ENCODE assay signal across 8 cellular contexts in the genomic region with DNA sequence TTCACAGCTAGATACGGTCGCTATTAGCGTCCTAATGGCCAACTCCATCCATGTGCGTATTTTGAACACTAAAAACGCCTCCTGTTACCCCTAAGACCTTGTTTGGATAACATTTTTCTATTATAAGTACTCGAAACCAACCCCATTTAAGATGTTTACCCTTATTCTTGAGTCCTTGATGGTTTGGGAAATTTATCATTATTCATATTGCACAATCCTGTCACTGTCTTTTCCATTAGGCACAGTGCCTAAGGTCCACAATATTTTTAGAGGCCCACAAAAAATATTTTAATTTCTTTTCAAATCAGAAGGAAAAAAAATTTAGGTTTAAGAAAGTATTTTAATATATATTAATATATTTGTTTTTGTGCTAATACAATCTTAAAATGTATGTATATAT. TPM values are rescaled to one million over a fixed set of nuclear protein-coding genes. Genes with fewer than 3 reads are reported as not detected.
DNase-seq lines count a peak whose midpoint lies in the region; ATAC-seq, FAIRE-seq and TF ChIP-seq lines count a peak whose summit lies in the region.

No MANE protein-coding gene starts in this region.

- no peaks in the 10 kb centered on the region for H3K36me3 ChIP-seq in heart left ventricle
- no peaks in the 10 kb centered on the region for H3K36me3 ChIP-seq in bronchial epithelial cell (ENCODE audit: control insufficient read depth, insufficient read depth, low read length)
- no peaks in the 10 kb centered on the region for H3K36me3 ChIP-seq in muscle layer of colon (ENCODE audit: insufficient read depth, low read length)
- H3K36me3 ChIP-seq in urinary bladder (ENCODE audit: insufficient read depth), result no peaks in the 10 kb centered on the region

- H3K27me3 ChIP-seq in heart left ventricle, result peaks cover 0 to 20% (median 0%) of the 10 kb centered on the region in 9 donors
- H3K27me3 ChIP-seq in bronchial epithelial cell (ENCODE audit: control insufficient read depth, insufficient read depth, low read length), result peaks cover 1% of the 10 kb centered on the region
- H3K27me3 ChIP-seq in muscle layer of colon (ENCODE audit: control insufficient read depth in 1 of 2, insufficient read depth in 2 of 2, low read length in 2 of 2), result no peaks in the 10 kb centered on the region

- TF ChIP-seq CTCF in heart left ventricle (IDR thresholded peaks at IDR 0.05) (no peak), bronchial epithelial cell (IDR thresholded peaks at IDR 0.05; ENCODE audit: insufficient read depth, low read length, severe bottlenecking) (no peak)

- H3K9me3 ChIP-seq in heart left ventricle (no peaks in the 10 kb centered on the region), muscle layer of colon (ENCODE audit: low read length) (no peaks in the 10 kb centered on the region)

- H3K27ac ChIP-seq in heart left ventricle (peak overlapping the region; percentile 94 to 100 (median 98)), muscle layer of colon (ENCODE audit: low read depth, low read length) (peak overlapping the region; percentile 96), urinary bladder (ENCODE audit: low read depth) (no peak overlapping the region)

- no peak for TF ChIP-seq POLR2A in heart left ventricle (IDR thresholded peaks at IDR 0.05)

- no peak for ATAC-seq in heart left ventricle
- ATAC-seq in left cardiac atrium, result no peak
- ATAC-seq in HG02610 (IDR thresholded peaks at IDR 0.05; ENCODE audit: unreplicated experiment), result no peak
- ATAC-seq in HG03135 (IDR thresholded peaks at IDR 0.05; ENCODE audit: unreplicated experiment), result no peak

- no peak for FAIRE-seq in bronchial epithelial cell (lab: Jason Lieb, UNC)

- in situ Hi-C loops in G401 (cut with HindIII; ENCODE audit: low sequenced_read_pairs), result no loop called here

- DNase-seq in heart left ventricle, result no peak
- DNase-seq in left cardiac atrium, result no peak
- DNase-seq in bronchial epithelial cell (ENCODE audit: low read depth), result no peak
- no peak for DNase-seq in G401 (ENCODE audit: low spot score)

- peaks cover 0 to 43% (median 23%) of the 10 kb centered on the region in 12 donors for H3K4me1 ChIP-seq in heart left ventricle
- peaks cover 4% of the 10 kb centered on the region for H3K4me1 ChIP-seq in muscle layer of colon (ENCODE audit: insufficient read depth, low read length)
- H3K4me1 ChIP-seq in urinary bladder (ENCODE audit: insufficient read depth), result peaks cover 1% of the 10 kb centered on the region

- H3K4me3 ChIP-seq in heart left ventricle (peak overlapping the region in 11 of 12 donors; percentile 66 to 96 (median 85)), bronchial epithelial cell (ENCODE audit: low read depth, low read length) (peak overlapping the region; percentile 74), muscle layer of colon (ENCODE audit: low read depth in 1 of 2, low read length in 2 of 2) (peak overlapping the region; percentile 58 to 86), urinary bladder (ENCODE audit: low read depth, low read length) (peak overlapping the region; percentile 98)

- intact Hi-C loops in heart left ventricle (cut with DNase I), result loop anchor here (1.0 to 10.0 kb wide), 12 partner anchors 43 to 250 kb away; no protein-coding TSS in a partner anchor
- intact Hi-C loops in left cardiac atrium (cut with DNase I), result loop anchor here (10.0 kb wide), 3 partner anchors 107 to 247 kb away; no protein-coding TSS in a partner anchor

- H3K9ac ChIP-seq in muscle layer of colon (ENCODE audit: low read length), result no peak overlapping the region

- WGBS in heart left ventricle, 4 donors, result 71 to 78% (median 73%) methylated on average over 6 of the region's 6 CpGs
- 60% methylated on average over 6 of the region's 6 CpGs for WGBS in urinary bladder

RNA-seq across cellular contexts. Expression of a gene that starts 1.3 kb away (rescaled TPM):
- 10 to 100 TPM; 34.2 to 66.8 (median 39.8) TPM for total RNA-seq in heart left ventricle
- 10 to 100 TPM; 12.6 to 13.2 TPM for polyA plus RNA-seq in heart left ventricle
- total RNA-seq in left cardiac atrium, result 10 to 100 TPM; 59.7 to 68.9 TPM
- total RNA-seq in bronchial epithelial cell, result 4.4 and 10.0 TPM in 2 replicates
- 190 TPM for total RNA-seq in urinary bladder
- polyA plus RNA-seq in urinary bladder, result 25.7 TPM
- total RNA-seq in G401 (2014; rRNA removed; shearing (Covaris generic)), result 0.12 and 0.98 TPM in 2 replicates
